ENCODE assay signal across 8 cellular contexts in the genomic region with DNA sequence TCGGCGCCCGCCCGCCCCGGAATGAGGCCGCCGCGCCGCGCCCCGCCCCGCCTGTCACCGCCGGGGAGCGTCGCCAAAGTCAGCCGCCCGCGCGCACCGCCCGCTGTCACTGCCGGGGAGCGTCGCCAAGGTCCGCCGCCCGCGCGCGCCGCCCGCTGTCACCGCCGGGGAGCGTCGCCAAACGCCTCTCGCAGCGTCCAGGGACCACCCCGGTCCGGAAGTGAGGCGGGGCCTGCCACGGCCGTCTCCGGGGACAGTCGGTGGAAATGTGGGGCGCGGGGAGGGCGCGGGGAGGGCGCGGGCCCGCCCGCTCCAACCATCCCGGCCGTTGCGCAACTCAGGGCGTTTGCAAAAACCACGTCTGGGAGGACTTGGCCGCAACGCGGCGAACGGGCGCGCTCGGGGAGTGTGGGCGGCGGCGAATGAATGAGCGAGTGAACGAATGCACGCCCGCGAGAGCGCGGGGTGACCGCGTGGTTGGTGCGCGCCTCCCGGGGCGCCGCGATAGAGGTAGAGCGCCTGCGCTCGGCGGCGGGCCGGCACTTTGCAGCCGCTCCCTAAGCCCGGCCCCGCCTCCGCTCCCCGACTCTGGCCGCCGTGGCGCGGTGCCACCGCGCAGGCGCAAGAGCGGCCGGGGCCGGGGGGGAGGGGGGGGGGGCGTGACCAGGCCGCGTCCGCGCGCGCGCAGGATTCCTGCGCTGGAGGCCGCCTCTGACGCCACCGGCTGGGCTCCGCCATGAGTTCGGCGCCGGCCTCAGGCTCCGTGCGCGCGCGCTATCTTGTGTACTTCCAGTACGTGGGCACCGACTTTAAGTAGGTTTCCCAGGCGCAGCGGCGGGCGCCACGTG. TPM values are rescaled to one million over a fixed set of nuclear protein-coding genes. Genes with fewer than 3 reads are reported as not detected.
DNase-seq lines count a peak whose midpoint lies in the region; ATAC-seq, FAIRE-seq and TF ChIP-seq lines count a peak whose summit lies in the region.

A gene with protein sequence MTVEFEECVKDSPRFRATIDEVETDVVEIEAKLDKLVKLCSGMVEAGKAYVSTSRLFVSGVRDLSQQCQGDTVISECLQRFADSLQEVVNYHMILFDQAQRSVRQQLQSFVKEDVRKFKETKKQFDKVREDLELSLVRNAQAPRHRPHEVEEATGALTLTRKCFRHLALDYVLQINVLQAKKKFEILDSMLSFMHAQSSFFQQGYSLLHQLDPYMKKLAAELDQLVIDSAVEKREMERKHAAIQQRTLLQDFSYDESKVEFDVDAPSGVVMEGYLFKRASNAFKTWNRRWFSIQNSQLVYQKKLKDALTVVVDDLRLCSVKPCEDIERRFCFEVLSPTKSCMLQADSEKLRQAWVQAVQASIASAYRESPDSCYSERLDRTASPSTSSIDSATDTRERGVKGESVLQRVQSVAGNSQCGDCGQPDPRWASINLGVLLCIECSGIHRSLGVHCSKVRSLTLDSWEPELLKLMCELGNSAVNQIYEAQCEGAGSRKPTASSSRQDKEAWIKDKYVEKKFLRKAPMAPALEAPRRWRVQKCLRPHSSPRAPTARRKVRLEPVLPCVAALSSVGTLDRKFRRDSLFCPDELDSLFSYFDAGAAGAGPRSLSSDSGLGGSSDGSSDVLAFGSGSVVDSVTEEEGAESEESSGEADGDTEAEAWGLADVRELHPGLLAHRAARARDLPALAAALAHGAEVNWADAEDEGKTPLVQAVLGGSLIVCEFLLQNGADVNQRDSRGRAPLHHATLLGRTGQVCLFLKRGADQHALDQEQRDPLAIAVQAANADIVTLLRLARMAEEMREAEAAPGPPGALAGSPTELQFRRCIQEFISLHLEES (minus strand): TSS at position 23 of the 848 bp plus-strand sequence. CDS start 115 bp downstream, outside the sequence.
A gene with protein sequence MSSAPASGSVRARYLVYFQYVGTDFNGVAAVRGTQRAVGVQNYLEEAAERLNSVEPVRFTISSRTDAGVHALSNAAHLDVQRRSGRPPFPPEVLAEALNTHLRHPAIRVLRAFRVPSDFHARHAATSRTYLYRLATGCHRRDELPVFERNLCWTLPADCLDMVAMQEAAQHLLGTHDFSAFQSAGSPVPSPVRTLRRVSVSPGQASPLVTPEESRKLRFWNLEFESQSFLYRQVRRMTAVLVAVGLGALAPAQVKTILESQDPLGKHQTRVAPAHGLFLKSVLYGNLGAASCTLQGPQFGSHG (plus strand): TSS at position 690 of the 848 bp plus-strand sequence. CDS start 47 bp downstream, at position 737.

- H3K27ac ChIP-seq in pancreas (peak within 1 kb of the TSS; percentile 90 to 97 (median 94)), thyroid gland (peak within 1 kb of the TSS; percentile 49 to 93 (median 86))

- no peaks in the 10 kb centered on the region for H3K9me3 Mint-ChIP-seq in HFFc6
- no peaks in the 10 kb centered on the region for H3K9me3 Mint-ChIP-seq in activated naive CD8-positive, alpha-beta T cell (ENCODE audit: low read depth)

- no peaks in the 10 kb centered on the region for H3K9me3 ChIP-seq in pancreas
- no peaks in the 10 kb centered on the region for H3K9me3 ChIP-seq in thyroid gland

- 0% methylated on average over 52 to 134 of the region's 135 CpGs for WGBS in pancreas, 2 donors
- WGBS in thyroid gland, 2 donors: 0 to 2% methylated on average over 7 to 20 of the region's 135 CpGs

- H3K36me3 Mint-ChIP-seq in HFFc6 (ENCODE audit: low read depth): no peaks in the 10 kb centered on the region
- H3K36me3 Mint-ChIP-seq in activated naive CD8-positive, alpha-beta T cell: no peaks in the 10 kb centered on the region

- H3K4me3 Mint-ChIP-seq in HFFc6: peak within 1 kb of the TSS; percentile 94
- peak within 1 kb of the TSS; percentile 88 for H3K4me3 Mint-ChIP-seq in activated naive CD8-positive, alpha-beta T cell

- H3K4me3 ChIP-seq in pancreas (peak within 1 kb of the TSS; percentile 57 to 92 (median 84)), thyroid gland (replicated peaks in 1 of 3) (peak within 1 kb of the TSS; percentile 70 to 91 (median 85))

- TF ChIP-seq POLR2A in thyroid gland (IDR thresholded peaks at IDR 0.05): peak in 1 of 2 donors; percentile 42

- 0 out of 2 replicates have a peak, but pooled peaks have one; percentile 13 for TF ChIP-seq CTCF in HFFc6 (IDR thresholded peaks at IDR 0.05)
- TF ChIP-seq CTCF in pancreas (IDR thresholded peaks at IDR 0.05): no peak
- no peak for TF ChIP-seq CTCF in thyroid gland (IDR thresholded peaks at IDR 0.05)

- peaks cover 26% of the 10 kb centered on the region for H3K4me1 Mint-ChIP-seq in HFFc6 (ENCODE audit: low read depth)
- H3K4me1 Mint-ChIP-seq in activated naive CD8-positive, alpha-beta T cell (ENCODE audit: low read depth): peaks cover 17% of the 10 kb centered on the region

- ATAC-seq in pancreas: peak; percentile 78 to 84 (median 81)

- H3K27me3 Mint-ChIP-seq in HFFc6 (ENCODE audit: insufficient read depth): peaks cover 3% of the 10 kb centered on the region
- H3K27me3 Mint-ChIP-seq in activated naive CD8-positive, alpha-beta T cell: no peaks in the 10 kb centered on the region

- H3K4me1 ChIP-seq in pancreas: peaks cover 7 to 28% (median 24%) of the 10 kb centered on the region in 3 donors
- peaks cover 32 to 39% of the 10 kb centered on the region in 2 donors for H3K4me1 ChIP-seq in thyroid gland

- intact Hi-C loops in head of caudate nucleus (cut with DNase I): no loop called here
- intact Hi-C loops in pancreas (cut with DNase I): no loop called here
- intact Hi-C loops in thyroid gland (cut with DNase I): no loop called here

- DNase-seq in GM04504 (ENCODE audit: low read depth): peak; percentile 84
- peak; percentile 92 for DNase-seq in HFFc6
- peak; percentile 92 for DNase-seq in NCI-H1048 (lab: John Stamatoyannopoulos, UW)
- DNase-seq in SKM-1 treated with dmso at 0.1 percent for 144 hours (lab: John Stamatoyannopoulos, UW; ENCODE audit: unreplicated experiment): peak; percentile 89
- peak; percentile 73 to 95 (median 88) for DNase-seq in head of caudate nucleus
- DNase-seq in pancreas: peak; percentile 81 to 94 (median 89)
- DNase-seq in thyroid gland: peak; percentile 86 to 87

- H3K36me3 ChIP-seq in pancreas: peaks cover 0 to 16% (median 8%) of the 10 kb centered on the region in 3 donors
- peaks cover 19 to 24% of the 10 kb centered on the region in 2 donors for H3K36me3 ChIP-seq in thyroid gland

- H3K27me3 ChIP-seq in pancreas (no peaks in the 10 kb centered on the region), thyroid gland (no peaks in the 10 kb centered on the region)

- H3K27ac Mint-ChIP-seq in HFFc6: peak within 1 kb of the TSS; percentile 87
- peak within 1 kb of the TSS; percentile 79 for H3K27ac Mint-ChIP-seq in activated naive CD8-positive, alpha-beta T cell

- no peak for FAIRE-seq in pancreas (lab: Jason Lieb, UNC)

RNA-seq across cellular contexts. Expression of the first gene that starts in this region (rescaled TPM):
- total RNA-seq in HFFc6 (2021; fragmentation: NEBNext Ultra II Directional; extraction: Animal tissue kit (Norgen Biotek cat#: 25700)): 10 to 100 TPM; 39.4 to 50.8 (median 42.6) TPM
- total RNA-seq in pancreas (10 to 100 TPM; 15.2 to 31.4 (median 18.7) TPM), thyroid gland (10 to 100 TPM; 31.6 to 51.2 (median 42.1) TPM)
- polyA plus RNA-seq in pancreas: 100 to 1,000 TPM in 1 of 2 donors, 10 to 100 TPM in 1; 76.0 to 133 TPM

RNA-seq across cellular contexts. Expression of the second gene that starts in this region (rescaled TPM):
- total RNA-seq in HFFc6 (2021; fragmentation: NEBNext Ultra II Directional; extraction: Animal tissue kit (Norgen Biotek cat#: 25700)): 10 to 100 TPM; 23.5 to 28.7 (median 25.6) TPM
- total RNA-seq in pancreas (10 to 100 TPM in 2 of 6 donors, 1 to 10 TPM in 4; 7.5 to 11.3 (median 9.7) TPM), thyroid gland (10 to 100 TPM; 24.0 to 41.4 (median 28.0) TPM)
- polyA plus RNA-seq in pancreas: 10 to 100 TPM; 14.6 to 23.2 TPM

Comparison
In these comparisons a context has a peak if more than half of its experiments do, and no peak if none do; other contexts are left out.
1. Peak in every context shown above with its lines: DNase-seq, ATAC-seq, H3K4me3 ChIP-seq and H3K27ac ChIP-seq.